ENCODE assay signal across 1 cellular context in the genomic region with DNA sequence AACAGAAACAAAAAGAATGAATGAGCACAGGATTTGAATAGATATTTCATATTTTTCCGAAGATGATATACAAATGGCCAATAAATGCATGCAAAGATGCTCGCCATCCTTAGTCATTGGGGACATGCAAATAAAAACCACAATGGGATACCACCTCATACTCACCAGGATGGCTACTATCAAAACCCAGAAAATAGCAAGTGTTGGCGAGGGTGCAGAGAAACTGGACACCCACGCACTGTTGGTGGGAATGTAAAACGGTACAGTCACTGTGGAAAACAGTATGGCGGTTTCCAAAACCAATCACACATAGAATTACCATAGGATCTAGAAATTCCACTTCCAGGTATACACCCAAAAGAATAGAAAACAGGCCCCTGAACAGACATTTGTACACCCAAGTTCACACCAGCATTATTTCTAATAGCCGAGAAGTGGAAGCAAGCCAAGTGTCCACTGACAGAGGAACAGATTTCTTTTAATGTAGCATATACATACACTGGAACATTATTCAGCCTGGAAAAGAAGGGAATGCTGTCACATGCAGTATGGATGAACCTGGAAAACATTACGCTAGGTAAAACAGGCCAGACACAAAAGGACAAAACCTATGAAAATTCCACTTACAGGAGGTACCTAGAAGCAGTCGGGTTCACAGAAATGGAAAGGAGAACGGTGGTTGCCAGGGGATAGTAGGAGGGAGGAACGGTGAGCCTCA.
TF ChIP-seq lines count a peak whose summit lies in the region.

No MANE protein-coding gene starts in this region.

TF ChIP-seq in H1, 55 proteins besides CTCF, POLR2A, EP300 and RAD21:
- no peak for TF ChIP-seq ASH2L (IDR thresholded peaks at IDR 0.05; ENCODE audit: low read length)
- TF ChIP-seq, protein P1, sequence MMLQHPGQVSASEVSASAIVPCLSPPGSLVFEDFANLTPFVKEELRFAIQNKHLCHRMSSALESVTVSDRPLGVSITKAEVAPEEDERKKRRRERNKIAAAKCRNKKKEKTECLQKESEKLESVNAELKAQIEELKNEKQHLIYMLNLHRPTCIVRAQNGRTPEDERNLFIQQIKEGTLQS (IDR thresholded peaks at IDR 0.05; ENCODE audit: insufficient read depth, low read depth, low read length): no peak
- TF ChIP-seq, protein P2, sequence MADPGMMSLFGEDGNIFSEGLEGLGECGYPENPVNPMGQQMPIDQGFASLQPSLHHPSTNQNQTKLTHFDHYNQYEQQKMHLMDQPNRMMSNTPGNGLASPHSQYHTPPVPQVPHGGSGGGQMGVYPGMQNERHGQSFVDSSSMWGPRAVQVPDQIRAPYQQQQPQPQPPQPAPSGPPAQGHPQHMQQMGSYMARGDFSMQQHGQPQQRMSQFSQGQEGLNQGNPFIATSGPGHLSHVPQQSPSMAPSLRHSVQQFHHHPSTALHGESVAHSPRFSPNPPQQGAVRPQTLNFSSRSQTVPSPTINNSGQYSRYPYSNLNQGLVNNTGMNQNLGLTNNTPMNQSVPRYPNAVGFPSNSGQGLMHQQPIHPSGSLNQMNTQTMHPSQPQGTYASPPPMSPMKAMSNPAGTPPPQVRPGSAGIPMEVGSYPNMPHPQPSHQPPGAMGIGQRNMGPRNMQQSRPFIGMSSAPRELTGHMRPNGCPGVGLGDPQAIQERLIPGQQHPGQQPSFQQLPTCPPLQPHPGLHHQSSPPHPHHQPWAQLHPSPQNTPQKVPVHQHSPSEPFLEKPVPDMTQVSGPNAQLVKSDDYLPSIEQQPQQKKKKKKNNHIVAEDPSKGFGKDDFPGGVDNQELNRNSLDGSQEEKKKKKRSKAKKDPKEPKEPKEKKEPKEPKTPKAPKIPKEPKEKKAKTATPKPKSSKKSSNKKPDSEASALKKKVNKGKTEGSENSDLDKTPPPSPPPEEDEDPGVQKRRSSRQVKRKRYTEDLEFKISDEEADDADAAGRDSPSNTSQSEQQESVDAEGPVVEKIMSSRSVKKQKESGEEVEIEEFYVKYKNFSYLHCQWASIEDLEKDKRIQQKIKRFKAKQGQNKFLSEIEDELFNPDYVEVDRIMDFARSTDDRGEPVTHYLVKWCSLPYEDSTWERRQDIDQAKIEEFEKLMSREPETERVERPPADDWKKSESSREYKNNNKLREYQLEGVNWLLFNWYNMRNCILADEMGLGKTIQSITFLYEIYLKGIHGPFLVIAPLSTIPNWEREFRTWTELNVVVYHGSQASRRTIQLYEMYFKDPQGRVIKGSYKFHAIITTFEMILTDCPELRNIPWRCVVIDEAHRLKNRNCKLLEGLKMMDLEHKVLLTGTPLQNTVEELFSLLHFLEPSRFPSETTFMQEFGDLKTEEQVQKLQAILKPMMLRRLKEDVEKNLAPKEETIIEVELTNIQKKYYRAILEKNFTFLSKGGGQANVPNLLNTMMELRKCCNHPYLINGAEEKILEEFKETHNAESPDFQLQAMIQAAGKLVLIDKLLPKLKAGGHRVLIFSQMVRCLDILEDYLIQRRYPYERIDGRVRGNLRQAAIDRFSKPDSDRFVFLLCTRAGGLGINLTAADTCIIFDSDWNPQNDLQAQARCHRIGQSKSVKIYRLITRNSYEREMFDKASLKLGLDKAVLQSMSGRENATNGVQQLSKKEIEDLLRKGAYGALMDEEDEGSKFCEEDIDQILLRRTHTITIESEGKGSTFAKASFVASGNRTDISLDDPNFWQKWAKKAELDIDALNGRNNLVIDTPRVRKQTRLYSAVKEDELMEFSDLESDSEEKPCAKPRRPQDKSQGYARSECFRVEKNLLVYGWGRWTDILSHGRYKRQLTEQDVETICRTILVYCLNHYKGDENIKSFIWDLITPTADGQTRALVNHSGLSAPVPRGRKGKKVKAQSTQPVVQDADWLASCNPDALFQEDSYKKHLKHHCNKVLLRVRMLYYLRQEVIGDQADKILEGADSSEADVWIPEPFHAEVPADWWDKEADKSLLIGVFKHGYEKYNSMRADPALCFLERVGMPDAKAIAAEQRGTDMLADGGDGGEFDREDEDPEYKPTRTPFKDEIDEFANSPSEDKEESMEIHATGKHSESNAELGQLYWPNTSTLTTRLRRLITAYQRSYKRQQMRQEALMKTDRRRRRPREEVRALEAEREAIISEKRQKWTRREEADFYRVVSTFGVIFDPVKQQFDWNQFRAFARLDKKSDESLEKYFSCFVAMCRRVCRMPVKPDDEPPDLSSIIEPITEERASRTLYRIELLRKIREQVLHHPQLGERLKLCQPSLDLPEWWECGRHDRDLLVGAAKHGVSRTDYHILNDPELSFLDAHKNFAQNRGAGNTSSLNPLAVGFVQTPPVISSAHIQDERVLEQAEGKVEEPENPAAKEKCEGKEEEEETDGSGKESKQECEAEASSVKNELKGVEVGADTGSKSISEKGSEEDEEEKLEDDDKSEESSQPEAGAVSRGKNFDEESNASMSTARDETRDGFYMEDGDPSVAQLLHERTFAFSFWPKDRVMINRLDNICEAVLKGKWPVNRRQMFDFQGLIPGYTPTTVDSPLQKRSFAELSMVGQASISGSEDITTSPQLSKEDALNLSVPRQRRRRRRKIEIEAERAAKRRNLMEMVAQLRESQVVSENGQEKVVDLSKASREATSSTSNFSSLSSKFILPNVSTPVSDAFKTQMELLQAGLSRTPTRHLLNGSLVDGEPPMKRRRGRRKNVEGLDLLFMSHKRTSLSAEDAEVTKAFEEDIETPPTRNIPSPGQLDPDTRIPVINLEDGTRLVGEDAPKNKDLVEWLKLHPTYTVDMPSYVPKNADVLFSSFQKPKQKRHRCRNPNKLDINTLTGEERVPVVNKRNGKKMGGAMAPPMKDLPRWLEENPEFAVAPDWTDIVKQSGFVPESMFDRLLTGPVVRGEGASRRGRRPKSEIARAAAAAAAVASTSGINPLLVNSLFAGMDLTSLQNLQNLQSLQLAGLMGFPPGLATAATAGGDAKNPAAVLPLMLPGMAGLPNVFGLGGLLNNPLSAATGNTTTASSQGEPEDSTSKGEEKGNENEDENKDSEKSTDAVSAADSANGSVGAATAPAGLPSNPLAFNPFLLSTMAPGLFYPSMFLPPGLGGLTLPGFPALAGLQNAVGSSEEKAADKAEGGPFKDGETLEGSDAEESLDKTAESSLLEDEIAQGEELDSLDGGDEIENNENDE (IDR thresholded peaks at IDR 0.05; ENCODE audit: insufficient replicate concordance, low read length): no peak
